In the genomic region with DNA sequence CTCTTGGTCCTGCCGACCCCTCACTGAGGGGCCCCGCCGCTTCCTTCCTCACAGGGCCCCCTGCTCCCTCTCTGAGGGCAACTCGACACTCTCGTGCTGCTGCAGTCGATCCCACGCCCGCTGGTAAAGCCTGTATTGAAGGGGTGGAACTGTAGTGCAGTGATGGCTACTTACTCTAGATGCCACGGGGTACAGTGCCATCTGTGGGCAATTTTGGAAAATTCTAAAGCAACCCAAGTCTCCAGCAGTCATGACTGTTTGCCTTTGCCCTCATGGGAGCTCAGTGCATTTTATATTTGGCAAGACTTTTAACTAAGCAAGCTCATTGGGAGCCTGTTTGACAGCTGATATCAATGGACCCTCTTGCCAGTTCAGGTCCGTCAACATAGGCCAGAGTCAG, we compare ENCODE assay signal across 18 cellular contexts. TPM values are rescaled to one million over a fixed set of nuclear protein-coding genes. Genes with fewer than 3 reads are reported as not detected.
DNase-seq lines count a peak whose midpoint lies in the region; ATAC-seq, FAIRE-seq and TF ChIP-seq lines count a peak whose summit lies in the region.
"Had no signal": no experiment of that assay in that cellular context is flagged by ENCODE, and none has a peak within 500 bp of the region (broad histone marks: within the 10 kb centered on the region; RNA-seq: fewer than 3 reads in every experiment).

No MANE protein-coding gene starts in this region.

- no peaks in the 10 kb centered on the region for H3K9me3 ChIP-seq in A549
- no peaks in the 10 kb centered on the region for H3K9me3 ChIP-seq in Caco-2
- H3K9me3 ChIP-seq in Panc1 (ENCODE audit: control insufficient read depth, insufficient read depth, low read depth, low read length) = no peaks in the 10 kb centered on the region
- H3K9me3 ChIP-seq in effector memory CD4-positive, alpha-beta T cell (ENCODE audit: control insufficient read depth, low read length) = no peaks in the 10 kb centered on the region
- H3K9me3 ChIP-seq: heart left ventricle, right atrium auricular region, testis had no signal

- peaks cover 14% of the 10 kb centered on the region for H3K4me1 Mint-ChIP-seq in Caco-2 (ENCODE audit: low read depth, unreplicated experiment)

- no peaks in the 10 kb centered on the region for H3K4me1 ChIP-seq in A549
- peaks cover 4% of the 10 kb centered on the region; the same call in 1 of the 2 replicates for H3K4me1 ChIP-seq in Caco-2
- H3K4me1 ChIP-seq in Panc1 (ENCODE audit: control insufficient read depth, insufficient read depth, low read length) = no peaks in the 10 kb centered on the region
- H3K4me1 ChIP-seq in effector memory CD4-positive, alpha-beta T cell (ENCODE audit: control insufficient read depth, insufficient read depth, low read length, poor library complexity, severe bottlenecking) = no peaks in the 10 kb centered on the region
- H3K4me1 ChIP-seq: right atrium auricular region, testis had no signal

- H3K4me3 Mint-ChIP-seq in Caco-2 (ENCODE audit: unreplicated experiment) = no peak overlapping the region
- H3K4me3 Mint-ChIP-seq: activated naive CD4-positive, alpha-beta T cell treated with anti-CD3 and anti-CD28 coated beads, Interleukin-2, amount 50 U/mL, for 24 hours; effector memory CD8-positive, alpha-beta T cell had no signal

- FAIRE-seq in A549 (lab: Jason Lieb, UNC) = no peak
- FAIRE-seq: TTC549 had no signal

- TF ChIP-seq CTCF in A549 (IDR thresholded peaks at IDR 0.05) (no peak), Caco-2 (IDR thresholded peaks at IDR 0.05; ENCODE audit: insufficient read depth in 1 of 2, low read depth in 1 of 2, low read length in 1 of 2, severe bottlenecking in 1 of 2, unreplicated experiment in 1 of 2) (no peak), Panc1 (IDR thresholded peaks at IDR 0.05) (no peak), epithelial cell of esophagus (IDR thresholded peaks at IDR 0.05; ENCODE audit: insufficient read depth, low read depth, low read length, missing control alignments) (peak; percentile 1)

- no TSS peak for BruUV-seq in Caco-2 (replicated peaks; lab: Mats Ljungman, UMichigan)
- BruUV-seq in Panc1 (replicated peaks; lab: Mats Ljungman, UMichigan) = no TSS peak

- H3K4me3 ChIP-seq in A549 (no peak overlapping the region), Caco-2 (ENCODE audit: low read depth, low read length) (no peak overlapping the region), Panc1 (ENCODE audit: low read depth in 2 of 2, low read length in 2 of 2) (no peak overlapping the region), epithelial cell of esophagus (ENCODE audit: low read length) (no peak overlapping the region)
- no peak overlapping the region for H3K4me3 ChIP-seq in effector memory CD4-positive, alpha-beta T cell (ENCODE audit: insufficient read depth, low read depth, low read length, poor library complexity, severe bottlenecking)
- H3K4me3 ChIP-seq: heart left ventricle, right atrium auricular region, testis had no signal

- H3K27me3 ChIP-seq in Caco-2 (replicated peaks; ENCODE audit: control insufficient read depth, insufficient read depth, low read length) = no peaks in the 10 kb centered on the region
- no peaks in the 10 kb centered on the region for H3K27me3 ChIP-seq in Panc1 (ENCODE audit: control insufficient read depth, insufficient read depth, low read length)
- no peaks in the 10 kb centered on the region for H3K27me3 ChIP-seq in effector memory CD4-positive, alpha-beta T cell (replicated peaks; ENCODE audit: control insufficient read depth, insufficient read depth, low read length, poor library complexity, severe bottlenecking)
- H3K27me3 ChIP-seq: heart left ventricle, right atrium auricular region, testis had no signal

- CTCF ChIA-PET in A549 (lab: Yijun Ruan, JAX) = interaction anchor here (0.6 to 2.1 kb wide), 4 partner anchors 10 to 32 kb away, joined by 3 to 5 read pairs (median 3); partner anchors contain the start of gene DHX16
- CTCF ChIA-PET in Caco-2 (lab: Charles Lee) = interaction anchor here (0.6 kb wide), 1 partner anchor 15 kb away, joined by 9 read pairs; no protein-coding TSS in a partner anchor
- CTCF ChIA-PET in Panc1 (lab: Charles Lee) = no interaction called here

- POLR2A ChIA-PET in A549 (lab: Yijun Ruan, JAX) = no interaction called here
- POLR2A ChIA-PET in Caco-2 (lab: Charles Lee) = interaction anchor here (1.3 kb wide), 1 partner anchor 25 kb away, joined by 6 read pairs; no protein-coding TSS in a partner anchor
- POLR2A ChIA-PET in Panc1 (lab: Charles Lee) = interaction anchor here (0.6 kb wide), 1 partner anchor 26 kb away, joined by 6 read pairs; no protein-coding TSS in a partner anchor

- TF ChIP-seq EP300 in A549 (IDR thresholded peaks at IDR 0.05) = no peak

- intact Hi-C loops in Caco-2 (cut with micrococcal nuclease; ENCODE audit: unreplicated experiment) = no loop called here
- intact Hi-C loops in Panc1 (cut with micrococcal nuclease; ENCODE audit: unreplicated experiment) = no loop called here

- H3K36me3 ChIP-seq in Caco-2 (ENCODE audit: control insufficient read depth, insufficient read depth, low read length) = peaks cover 3% of the 10 kb centered on the region; the same call in 1 of the 2 replicates
- H3K36me3 ChIP-seq in Panc1 (ENCODE audit: control insufficient read depth, insufficient read depth, low read length) = no peaks in the 10 kb centered on the region; the same call in 1 of the 2 replicates
- H3K36me3 ChIP-seq in effector memory CD4-positive, alpha-beta T cell (ENCODE audit: control insufficient read depth, insufficient read depth, low read length) = no peaks in the 10 kb centered on the region

- no peak for DNase-seq in A549 (ENCODE audit: low read depth in 1 of 2, low spot score in 1 of 2)
- no peak for DNase-seq in Caco-2
- DNase-seq in Panc1 (ENCODE audit: low read depth, low spot score) = no peak
- DNase-seq in epithelial cell of esophagus (ENCODE audit: low read depth) = no peak
- no peak for DNase-seq in effector memory CD4-positive, alpha-beta T cell
- no peak for DNase-seq in SKM-1 (lab: John Stamatoyannopoulos, UW; ENCODE audit: unreplicated experiment)
- no peak for DNase-seq in erythroblast (lab: John Stamatoyannopoulos, UW)
- DNase-seq: effector memory CD8-positive, alpha-beta T cell; heart left ventricle; left ventricle myocardium superior; NCI-H1417; NCI-H774; occipital lobe; SW 1271; testis had no signal

- no peak overlapping the region for H3K4me2 ChIP-seq in A549

- in situ Hi-C loops in Panc1 (cut with HindIII; ENCODE audit: low pct_unique_long_range_greater_than_20kb, low sequenced_read_pairs) = no loop called here

- TF ChIP-seq POLR2A in A549 (IDR thresholded peaks at IDR 0.05; ENCODE audit: low read length) (no peak), erythroblast (IDR thresholded peaks at IDR 0.05; ENCODE audit: low read length) (no peak)

- no peaks in the 10 kb centered on the region for H3K9me3 Mint-ChIP-seq in Caco-2 (ENCODE audit: unreplicated experiment)
- H3K9me3 Mint-ChIP-seq: activated naive CD4-positive, alpha-beta T cell treated with anti-CD3 and anti-CD28 coated beads, Interleukin-2, amount 50 U/mL, for 24 hours; effector memory CD8-positive, alpha-beta T cell had no signal

- peak; percentile 76 for ATAC-seq in A549
- peak; percentile 75 for ATAC-seq in Panc1
- ATAC-seq: effector memory CD8-positive, alpha-beta T cell; left ventricle myocardium superior had no signal

- 81% methylated on average over 8 of the region's 10 CpGs for WGBS in A549 (ENCODE audit: missing lambda C conversion rate)

- H3K36me3 Mint-ChIP-seq in Caco-2 (ENCODE audit: insufficient read depth, unreplicated experiment) = peaks cover 40% of the 10 kb centered on the region

- peak overlapping the region; percentile 84 for H3K27ac Mint-ChIP-seq in Caco-2 (ENCODE audit: unreplicated experiment)
- H3K27ac Mint-ChIP-seq: activated naive CD4-positive, alpha-beta T cell treated with anti-CD3 and anti-CD28 coated beads, Interleukin-2, amount 50 U/mL, for 24 hours; effector memory CD8-positive, alpha-beta T cell had no signal

- TF ChIP-seq RAD21 in A549 (conservative IDR thresholded peaks at IDR 0.05 in 1 of 2, IDR thresholded peaks at IDR 0.05 in 1 of 2) = 0 out of 5 replicates have a peak, but pooled peaks of 1 of the 2 experiments have one; percentile 7

- H3K27ac ChIP-seq in A549 (no peak overlapping the region), Panc1 (ENCODE audit: low read length) (no peak overlapping the region)
- H3K27ac ChIP-seq in effector memory CD4-positive, alpha-beta T cell (ENCODE audit: insufficient read depth, low read length, poor library complexity, severe bottlenecking) = no peak overlapping the region
- H3K27ac ChIP-seq: heart left ventricle, right atrium auricular region, testis had no signal

- no peaks in the 10 kb centered on the region for H3K27me3 Mint-ChIP-seq in Caco-2 (ENCODE audit: insufficient read depth, unreplicated experiment)
- H3K27me3 Mint-ChIP-seq: activated naive CD4-positive, alpha-beta T cell treated with anti-CD3 and anti-CD28 coated beads, Interleukin-2, amount 50 U/mL, for 24 hours; effector memory CD8-positive, alpha-beta T cell had no signal

RNA-seq across cellular contexts. Expression of gene C6orf136, which starts 6.5 kb away (rescaled TPM):
- polyA plus RNA-seq in A549 (2011; rRNA removed) (7.5 and 9.2 TPM in 2 replicates), A549 (2017; fragmentation: RNase III; extraction: RNeasy Plus Mini Kit Qiagen cat#74134 plus additional on column Dnase treatment) (11.4 to 12.6 TPM (median 11.7 TPM) in 3 replicates)
- 15.7 and 16.9 TPM in 2 replicates for polyA plus RNA-seq in A549 (2012; cell fraction: cytosol; rRNA removed)
- 30.3 and 36.4 TPM in 2 replicates for polyA plus RNA-seq in A549 (2012; cell fraction: nucleus; rRNA removed)
- 11.7 and 15.0 TPM in 2 replicates for polyA minus RNA-seq in A549 (2011; rRNA and poly(A)+ RNA removed)
- total RNA-seq in Caco-2 (2022) (25.4 and 25.7 TPM in 2 replicates), Panc1 (2021; ENCODE audit: unreplicated experiment) (30.8 TPM)
- polyA plus RNA-seq in Panc1 (2012; ENCODE audit: insufficient read length) = 18.1 TPM

RNA-seq across cellular contexts. Expression of gene ATAT1, which starts 13.8 kb away (rescaled TPM):
- 7.4 and 9.3 TPM in 2 replicates for polyA plus RNA-seq in A549 (2011; rRNA removed)
- 8.0 and 9.3 TPM in 2 replicates for polyA plus RNA-seq in A549 (2012; cell fraction: cytosol; rRNA removed)
- polyA plus RNA-seq in A549 (2012; cell fraction: nucleus; rRNA removed) = 16.6 and 20.6 TPM in 2 replicates
- 8.6 to 9.3 TPM (median 8.6 TPM) in 3 replicates for polyA plus RNA-seq in A549 (2017; fragmentation: RNase III; extraction: RNeasy Plus Mini Kit Qiagen cat#74134 plus additional on column Dnase treatment)
- polyA minus RNA-seq in A549 (2011; rRNA and poly(A)+ RNA removed) = 5.5 and 10.0 TPM in 2 replicates
- total RNA-seq in Caco-2 (2022) = 17.9 and 19.7 TPM in 2 replicates
- 15.8 TPM for total RNA-seq in Panc1 (2021; ENCODE audit: unreplicated experiment)
- polyA plus RNA-seq in Panc1 (2012; ENCODE audit: insufficient read length) = 24.4 TPM

RNA-seq across cellular contexts. Expression of gene MRPS18B, which starts 22.8 kb away (rescaled TPM):
- polyA plus RNA-seq in A549 (2011; rRNA removed) = 91.1 and 97.3 TPM in 2 replicates
- polyA plus RNA-seq in A549 (2012; cell fraction: cytosol; rRNA removed) = 82.9 and 109 TPM in 2 replicates
- 43.7 and 51.4 TPM in 2 replicates for polyA plus RNA-seq in A549 (2012; cell fraction: nucleus; rRNA removed)
- 83.6 to 104 TPM (median 85.3 TPM) in 3 replicates for polyA plus RNA-seq in A549 (2017; fragmentation: RNase III; extraction: RNeasy Plus Mini Kit Qiagen cat#74134 plus additional on column Dnase treatment)
- 73.2 and 79.0 TPM in 2 replicates for polyA minus RNA-seq in A549 (2011; rRNA and poly(A)+ RNA removed)
- 60.0 and 62.6 TPM in 2 replicates for total RNA-seq in Caco-2 (2022)
- 69.1 TPM for total RNA-seq in Panc1 (2021; ENCODE audit: unreplicated experiment)
- 60.3 TPM for polyA plus RNA-seq in Panc1 (2012; ENCODE audit: insufficient read length)

RNA-seq across cellular contexts. Expression of gene PPP1R10, which starts 23.4 kb away (rescaled TPM):
- polyA plus RNA-seq in A549 (2011; rRNA removed) = 33.3 and 37.6 TPM in 2 replicates
- 15.1 and 17.9 TPM in 2 replicates for polyA plus RNA-seq in A549 (2012; cell fraction: cytosol; rRNA removed)
- 44.4 and 44.5 TPM in 2 replicates for polyA plus RNA-seq in A549 (2012; cell fraction: nucleus; rRNA removed)
- polyA plus RNA-seq in A549 (2017; fragmentation: RNase III; extraction: RNeasy Plus Mini Kit Qiagen cat#74134 plus additional on column Dnase treatment) = 25.2 to 28.4 TPM (median 26.4 TPM) in 3 replicates
- polyA minus RNA-seq in A549 (2011; rRNA and poly(A)+ RNA removed) = 58.0 and 128 TPM in 2 replicates
- total RNA-seq in Caco-2 (2022) = 91.3 and 95.4 TPM in 2 replicates
- total RNA-seq in Panc1 (2021; ENCODE audit: unreplicated experiment) = 82.9 TPM
- polyA plus RNA-seq in Panc1 (2012; ENCODE audit: insufficient read length) = 31.9 TPM

RNA-seq across cellular contexts. Expression of gene DHX16, which starts 32.3 kb away (rescaled TPM):
- polyA plus RNA-seq in A549 (2011; rRNA removed) (31.3 and 31.6 TPM in 2 replicates), A549 (2017; fragmentation: RNase III; extraction: RNeasy Plus Mini Kit Qiagen cat#74134 plus additional on column Dnase treatment) (27.7 to 31.6 TPM (median 30.3 TPM) in 3 replicates)
- 37.0 and 37.5 TPM in 2 replicates for polyA plus RNA-seq in A549 (2012; cell fraction: cytosol; rRNA removed)
- 79.7 and 94.4 TPM in 2 replicates for polyA plus RNA-seq in A549 (2012; cell fraction: nucleus; rRNA removed)
- 39.6 and 40.0 TPM in 2 replicates for polyA minus RNA-seq in A549 (2011; rRNA and poly(A)+ RNA removed)
- total RNA-seq in Caco-2 (2022) (36.6 and 40.6 TPM in 2 replicates), Panc1 (2021; ENCODE audit: unreplicated experiment) (44.5 TPM)
- 56.6 TPM for polyA plus RNA-seq in Panc1 (2012; ENCODE audit: insufficient read length)
